ENCODE assay signal across 8 cellular contexts in genomic region chr18:77208969-77209368, GRCh38. TPM values are rescaled to one million over a fixed set of nuclear protein-coding genes. Genes with fewer than 3 reads are reported as not detected.
DNase-seq lines count a peak whose midpoint lies in the region; TF ChIP-seq lines count a peak whose summit lies in the region.

No MANE protein-coding gene starts in this region.

- H3K9me3 ChIP-seq in GM23248 (ENCODE audit: low read depth) (no peaks in the 10 kb centered on the region), MG63 (no peaks in the 10 kb centered on the region), neural progenitor cell (ENCODE audit: low read depth) (no peaks in the 10 kb centered on the region)

- no peak overlapping the region for H3K4me3 Mint-ChIP-seq in neural progenitor cell

- H3K36me3 ChIP-seq in GM23248 (ENCODE audit: low read depth), result no peaks in the 10 kb centered on the region
- no peaks in the 10 kb centered on the region for H3K36me3 ChIP-seq in MG63
- H3K36me3 ChIP-seq in neural progenitor cell, result no peaks in the 10 kb centered on the region

- H3K27me3 ChIP-seq in GM23248 (replicated peaks; ENCODE audit: insufficient read depth), result no peaks in the 10 kb centered on the region
- H3K27me3 ChIP-seq in MG63, result no peaks in the 10 kb centered on the region
- H3K27me3 ChIP-seq in neural progenitor cell, result no peaks in the 10 kb centered on the region

- no peaks in the 10 kb centered on the region for H3K9me3 Mint-ChIP-seq in neural progenitor cell

- H3F3A ChIP-seq in GM23248 (ENCODE audit: insufficient read depth) (peaks cover 28% of the 10 kb centered on the region), neural progenitor cell (ENCODE audit: low read depth) (no peaks in the 10 kb centered on the region)

- no peaks in the 10 kb centered on the region for H4K20me1 ChIP-seq in GM23248 (ENCODE audit: insufficient read depth)
- no peaks in the 10 kb centered on the region for H4K20me1 ChIP-seq in neural progenitor cell (ENCODE audit: low read depth)

- H3K27ac ChIP-seq in GM23248 (peak overlapping the region; percentile 81), neural progenitor cell (no peak overlapping the region)

- H3K4me2 ChIP-seq in GM23248 (ENCODE audit: unreplicated experiment) (peak overlapping the region; percentile 69), neural progenitor cell (no peak overlapping the region)

- DNase-seq in activated CD4-positive, alpha-beta T cell treated with anti-CD3 and anti-CD28 coated beads for 48 hours, result peak; percentile 23
- DNase-seq in activated CD4-positive, alpha-beta T cell treated with anti-CD3 and anti-CD28 coated beads for 4 hours, result no peak
- DNase-seq in GM23248 (peak; percentile 80), MG63 (peak; percentile 72), amniotic epithelial cell (ENCODE audit: low read depth) (peak; percentile 59), medulla oblongata (ENCODE audit: extremely low spot score) (peak; percentile 85), D341Med (ENCODE audit: low spot score) (no peak), neural progenitor cell (ENCODE audit: low spot score) (no peak)

- H2AFZ ChIP-seq in GM23248 (peak overlapping the region; percentile 82), neural progenitor cell (replicated peaks) (no peak overlapping the region)

- no peak for TF ChIP-seq CTCF in neural progenitor cell (IDR thresholded peaks at IDR 0.05)

- H3K9ac ChIP-seq in GM23248 (peak overlapping the region; percentile 63), neural progenitor cell (no peak overlapping the region)

- H3K4me3 ChIP-seq in GM23248 (peak overlapping the region; percentile 61), MG63 (peak overlapping the region; percentile 21), neural progenitor cell (no peak overlapping the region)

- in situ Hi-C loops in GM23248 (cut with MboI), result loop anchor here (25.0 kb wide), 1 partner anchor 147 kb away; no protein-coding TSS in a partner anchor

- 46 to 57% methylated on average over 4 of the region's 4 CpGs for WGBS in GM23248 (ENCODE audit: low coverage in 1 of 2, low lambda C conversion rate in 2 of 2, missing lambda C conversion rate in 2 of 2), 2 experiments

- H3K4me1 Mint-ChIP-seq in neural progenitor cell, result peaks cover 5% of the 10 kb centered on the region

- H3K36me3 Mint-ChIP-seq in neural progenitor cell, result no peaks in the 10 kb centered on the region

- no peaks in the 10 kb centered on the region for H3K27me3 Mint-ChIP-seq in neural progenitor cell (ENCODE audit: insufficient read depth, low read depth)

- H3K9me2 ChIP-seq in GM23248 (ENCODE audit: insufficient read depth), result no peaks in the 10 kb centered on the region

- H3K4me1 ChIP-seq in GM23248 (ENCODE audit: insufficient read depth), result peaks cover 38% of the 10 kb centered on the region
- no peaks in the 10 kb centered on the region for H3K4me1 ChIP-seq in neural progenitor cell

- no peak overlapping the region for H3K27ac Mint-ChIP-seq in neural progenitor cell

- no peaks in the 10 kb centered on the region for H3K79me2 ChIP-seq in GM23248 (ENCODE audit: insufficient read depth)
- H3K79me2 ChIP-seq in neural progenitor cell (ENCODE audit: low read depth), result no peaks in the 10 kb centered on the region

RNA-seq across cellular contexts. Expression of gene GALR1, which starts 40.7 kb away (rescaled TPM):
- total RNA-seq in GM23248 (2014; rRNA removed; shearing (Covaris generic)), result not detected in 2 replicates
- not detected in 2 replicates for polyA plus RNA-seq in GM23248 (2016; fragmentation: Nextera tagmentation; extraction: Ambion mirVana)
- total RNA-seq in MG63 (2014; rRNA removed; shearing (Covaris generic); ENCODE audit: low replicate concordance), result not detected in 2 replicates
- total RNA-seq in neural progenitor cell (ENCODE audit: low replicate concordance), result not detected in 2 replicates

Comparison
In these comparisons a context has a peak if more than half of its experiments do, and no peak if none do; other contexts are left out.
1. DNase-seq: peak in activated CD4-positive, alpha-beta T cell treated with anti-CD3 and anti-CD28 coated beads for 48 hours (single experiment), GM23248 (single experiment), MG63 (single experiment), amniotic epithelial cell (single experiment) and medulla oblongata (single experiment); none in activated CD4-positive, alpha-beta T cell treated with anti-CD3 and anti-CD28 coated beads for 4 hours (0 of 2), D341Med (single experiment) and neural progenitor cell (single experiment).